16 cellular contexts compared by ENCODE assay signal in the genomic region with DNA sequence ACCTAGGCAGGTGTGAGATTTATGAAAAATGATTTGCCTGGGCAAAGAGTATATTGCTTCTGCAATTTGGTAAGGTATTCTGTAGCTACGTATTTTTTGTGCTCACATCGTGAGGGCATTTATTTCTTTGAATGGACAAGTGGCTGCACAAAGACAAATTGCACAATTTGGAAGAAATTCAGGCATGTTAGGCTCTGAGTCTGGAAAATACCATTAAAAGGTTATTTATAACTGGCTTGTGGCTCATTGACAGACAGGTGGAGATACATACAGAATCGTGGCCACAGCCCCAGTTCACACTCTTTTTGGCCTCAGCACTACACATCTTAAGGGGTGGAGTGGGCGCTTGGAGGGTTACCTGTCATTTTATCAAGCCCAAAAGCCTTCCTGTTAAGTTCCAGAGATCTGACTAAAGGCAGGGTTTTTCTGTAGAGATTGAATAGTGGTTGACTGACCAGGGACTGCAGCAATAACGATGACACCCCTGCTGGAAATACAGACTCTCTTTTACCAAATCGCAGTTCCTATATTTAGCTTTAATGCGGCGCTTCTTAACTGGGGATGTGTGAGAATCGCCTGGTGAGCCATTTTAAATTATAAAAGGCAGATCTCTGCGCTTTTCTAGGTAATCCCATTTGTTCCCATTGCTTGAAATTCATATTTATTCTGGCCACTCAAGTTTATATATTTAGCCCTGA.
"Had no signal": no experiment of that assay in that cellular context is flagged by ENCODE, and none has a peak within 500 bp of the region (broad histone marks: within the 10 kb centered on the region; RNA-seq: fewer than 3 reads in every experiment).

No MANE protein-coding gene starts in this region.

- H3K4me2 ChIP-seq: smooth muscle cell had no signal

- H3K4me1 ChIP-seq: left lung had no signal

- DNase-seq: activated CD4-positive, alpha-beta memory T cell treated with anti-CD3 and anti-CD28 coated beads, Interleukin-2, amount 10 ng/mL, durations not matched to agents 7 days and 5 days; activated CD4-positive, alpha-beta T cell treated with anti-CD3 and anti-CD28 coated beads for 4 hours; activated naive CD4-positive, alpha-beta T cell treated with anti-CD3 and anti-CD28 coated beads, Interleukin-2, amount 50 U/mL, for 16 hours; activated T-cell treated with anti-CD3 and anti-CD28 coated beads, Interleukin-2, amount 50 U/mL, for 24 hours; effector memory CD8-positive, alpha-beta T cell; islet precursor cell; left lung; naive B cell; stimulated activated naive CD8-positive, alpha-beta T cell treated with anti-CD3 and anti-CD28 coated beads, Interleukin-15, Interleukin-2, amounts not matched to agents 100 U/mL and 50 U/mL, for 24 hours; T-helper 17 cell; upper lobe of right lung had no signal

- H3K27ac ChIP-seq: epithelial cell of prostate, left lung, neutrophil, right atrium auricular region, upper lobe of right lung had no signal

- H3K36me3 ChIP-seq: left lung, neutrophil, right atrium auricular region, upper lobe of right lung had no signal

- ATAC-seq: effector memory CD8-positive, alpha-beta T cell; left lung; stimulated activated naive CD8-positive, alpha-beta T cell treated with anti-CD3 and anti-CD28 coated beads, Interleukin-15, Interleukin-2, amounts not matched to agents 100 U/mL and 50 U/mL, for 24 hours; T-helper 17 cell; upper lobe of right lung; WTC11 had no signal

- H3K4me3 ChIP-seq: left lung, right atrium auricular region, smooth muscle cell, upper lobe of right lung had no signal

- H3K27me3 ChIP-seq: left lung, neutrophil, right atrium auricular region, upper lobe of right lung had no signal

- H3K9me3 ChIP-seq: left lung, neutrophil, right atrium auricular region, upper lobe of right lung had no signal
